In genomic region chr6:49462071-49462470, GRCh38 we compare ENCODE assay signal across 1 cellular context.
TF ChIP-seq lines count a peak whose summit lies in the region.

No MANE protein-coding gene starts in this region.

TF ChIP-seq in GM23338, 12 proteins besides CTCF, POLR2A, EP300 and RAD21 (continued from another document):
- no peak for TF ChIP-seq ZNF462 (CRISPR knock-in tag; IDR thresholded peaks at IDR 0.05)
- TF ChIP-seq ZNF331 (CRISPR knock-in tag; IDR thresholded peaks at IDR 0.05; ENCODE audit: low read depth), result no peak
- no peak for TF ChIP-seq EZH2phosphoT487 (IDR thresholded peaks at IDR 0.05; ENCODE audit: unreplicated experiment)
- no peak for TF ChIP-seq CREB1 (CRISPR knock-in tag; IDR thresholded peaks at IDR 0.05; ENCODE audit: low read depth)
